In the genomic region with DNA sequence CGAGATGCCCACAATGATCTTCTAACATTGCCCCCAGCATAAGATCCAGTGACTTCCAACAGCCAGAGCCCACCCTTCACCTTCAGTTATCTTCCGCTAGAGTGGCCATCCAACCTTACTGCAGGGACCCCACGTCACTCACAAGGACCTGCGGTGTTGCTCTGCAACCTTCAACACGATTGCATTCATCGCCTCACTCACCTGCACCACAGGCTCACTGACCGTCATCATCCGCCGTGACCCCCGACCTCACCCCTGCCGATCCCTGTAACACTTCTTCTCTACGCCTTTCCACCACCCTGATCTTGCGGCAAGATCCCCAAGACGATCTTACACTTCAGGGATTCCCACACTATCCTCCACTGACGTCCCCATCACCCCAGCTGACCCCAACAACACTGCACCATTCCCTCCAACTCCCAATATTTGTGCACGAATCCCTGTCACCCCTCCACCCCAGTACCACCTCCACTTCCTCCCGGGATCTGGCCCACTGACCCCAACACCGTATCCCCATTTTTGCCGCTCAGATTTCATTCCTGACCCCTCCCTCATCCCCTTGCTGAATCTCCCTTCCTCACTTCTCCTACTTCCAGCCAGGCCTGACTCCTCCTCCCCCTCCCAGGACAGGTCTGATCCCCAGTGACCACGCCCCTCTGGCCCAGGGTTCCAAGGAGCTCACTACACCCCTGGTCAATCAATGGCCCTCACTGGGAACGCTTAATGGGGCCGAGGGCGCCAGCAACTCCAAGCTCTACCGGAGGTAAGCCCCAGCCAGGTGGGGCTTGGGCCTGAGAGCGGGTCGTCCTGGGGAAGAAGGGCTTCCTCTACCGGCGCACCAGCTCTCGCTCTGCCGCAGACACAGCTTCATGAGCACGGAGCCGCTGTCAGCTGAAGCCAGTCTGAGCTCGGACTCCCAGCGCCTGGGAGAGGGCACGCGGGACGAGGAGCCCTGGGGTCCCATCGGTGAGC, we compare ENCODE assay signal across 8 cellular contexts. TPM values are rescaled to one million over a fixed set of nuclear protein-coding genes. Genes with fewer than 3 reads are reported as not detected.
DNase-seq lines count a peak whose midpoint lies in the region; TF ChIP-seq lines count a peak whose summit lies in the region.
"Had no signal": no experiment of that assay in that cellular context is flagged by ENCODE, and none has a peak within 500 bp of the region (broad histone marks: within the 10 kb centered on the region; RNA-seq: fewer than 3 reads in every experiment).

No MANE protein-coding gene starts in this region.

- H3K4me3 ChIP-seq in Karpas-422 (ENCODE audit: low read length): peak overlapping the region; percentile 65
- H3K4me3 ChIP-seq in effector memory CD4-positive, alpha-beta T cell (ENCODE audit: insufficient read depth, low read depth, low read length, poor library complexity, severe bottlenecking): peak overlapping the region; percentile 11
- H3K4me3 ChIP-seq in neural progenitor cell: peak overlapping the region; percentile 53
- peak overlapping the region in 2 of 4 donors; percentile 32 to 40 for H3K4me3 ChIP-seq in esophagus muscularis mucosa

- peak overlapping the region; percentile 75 for H3K4me3 Mint-ChIP-seq in neural progenitor cell

- WGBS in esophagus muscularis mucosa: 17% methylated on average over 31 of the region's 38 CpGs

- peaks cover 43% of the 10 kb centered on the region for H3K27me3 Mint-ChIP-seq in neural progenitor cell (ENCODE audit: insufficient read depth, low read depth)

- H3K4me1 Mint-ChIP-seq in neural progenitor cell: peaks cover 10% of the 10 kb centered on the region

- H3F3A ChIP-seq in neural progenitor cell (ENCODE audit: low read depth): peaks cover 17% of the 10 kb centered on the region

- H3K36me3 Mint-ChIP-seq in neural progenitor cell: peaks cover 4% of the 10 kb centered on the region

- H3K9me2 ChIP-seq in Karpas-422 (replicated peaks; ENCODE audit: insufficient read depth, low read length): no peaks in the 10 kb centered on the region

- TF ChIP-seq CTCF in neural progenitor cell (IDR thresholded peaks at IDR 0.05) (no peak), esophagus muscularis mucosa (IDR thresholded peaks at IDR 0.05) (no peak)

- H3K9me3 ChIP-seq in Karpas-422 (ENCODE audit: low read length) (no peaks in the 10 kb centered on the region), neural progenitor cell (ENCODE audit: low read depth) (no peaks in the 10 kb centered on the region), esophagus muscularis mucosa (no peaks in the 10 kb centered on the region)
- no peaks in the 10 kb centered on the region for H3K9me3 ChIP-seq in effector memory CD4-positive, alpha-beta T cell (ENCODE audit: control insufficient read depth, low read length)

- TF ChIP-seq EP300 in esophagus muscularis mucosa (IDR thresholded peaks at IDR 0.05): no peak

- H3K4me2 ChIP-seq in Karpas-422 (ENCODE audit: low read depth, low read length, poor library complexity, severe bottlenecking) (peak overlapping the region; percentile 63), neural progenitor cell (peak overlapping the region; percentile 86)

- H2AFZ ChIP-seq in Karpas-422 (ENCODE audit: low read length) (no peak overlapping the region), neural progenitor cell (replicated peaks) (peak overlapping the region; percentile 44)

- H4K20me1 ChIP-seq in Karpas-422 (ENCODE audit: insufficient read depth, low read depth, low read length): no peaks in the 10 kb centered on the region
- peaks cover 10% of the 10 kb centered on the region for H4K20me1 ChIP-seq in neural progenitor cell (ENCODE audit: low read depth)

- TF ChIP-seq POLR2A in esophagus muscularis mucosa (IDR thresholded peaks at IDR 0.05; ENCODE audit: low read depth): no peak

- H3K4me1 ChIP-seq in Karpas-422 (ENCODE audit: low read length) (peaks cover 12% of the 10 kb centered on the region), neural progenitor cell (peaks cover 8% of the 10 kb centered on the region), esophagus muscularis mucosa (peaks cover 5 to 25% (median 18%) of the 10 kb centered on the region in 4 donors)
- peaks cover 17% of the 10 kb centered on the region for H3K4me1 ChIP-seq in effector memory CD4-positive, alpha-beta T cell (ENCODE audit: control insufficient read depth, insufficient read depth, low read length, poor library complexity, severe bottlenecking)

- H3K27ac ChIP-seq in Karpas-422 (ENCODE audit: low read length): no peak overlapping the region
- H3K27ac ChIP-seq in effector memory CD4-positive, alpha-beta T cell (ENCODE audit: insufficient read depth, low read length, poor library complexity, severe bottlenecking): no peak overlapping the region
- H3K27ac ChIP-seq in neural progenitor cell: no peak overlapping the region
- no peak overlapping the region for H3K27ac ChIP-seq in esophagus muscularis mucosa (replicated peaks in 1 of 4)

- peak; percentile 86 for DNase-seq in ELF-1 (ENCODE audit: low read depth, low spot score)
- DNase-seq in Karpas-422: no peak
- no peak for DNase-seq in effector memory CD4-positive, alpha-beta T cell
- DNase-seq in neural progenitor cell (ENCODE audit: low spot score): peak; percentile 92
- no peak for DNase-seq in DMS153 (lab: John Stamatoyannopoulos, UW)
- no peak for DNase-seq in esophagus muscularis mucosa (ENCODE audit: extremely low spot score)
- no peak for DNase-seq in H4 (ENCODE audit: low spot score)

- H3K27ac Mint-ChIP-seq in neural progenitor cell: no peak overlapping the region

- no peaks in the 10 kb centered on the region for H3K27me3 ChIP-seq in Karpas-422 (ENCODE audit: low read length)
- peaks cover 15% of the 10 kb centered on the region for H3K27me3 ChIP-seq in effector memory CD4-positive, alpha-beta T cell (replicated peaks; ENCODE audit: control insufficient read depth, insufficient read depth, low read length, poor library complexity, severe bottlenecking)
- peaks cover 61% of the 10 kb centered on the region for H3K27me3 ChIP-seq in neural progenitor cell
- peaks cover 9 to 69% (median 39%) of the 10 kb centered on the region in 4 donors for H3K27me3 ChIP-seq in esophagus muscularis mucosa

- no peaks in the 10 kb centered on the region for H3K9me3 Mint-ChIP-seq in neural progenitor cell

- H3K36me3 ChIP-seq in Karpas-422 (ENCODE audit: insufficient read depth, low read length) (no peaks in the 10 kb centered on the region), neural progenitor cell (no peaks in the 10 kb centered on the region), esophagus muscularis mucosa (peaks cover 16 to 22% (median 20%) of the 10 kb centered on the region in 4 donors)
- peaks cover 17% of the 10 kb centered on the region for H3K36me3 ChIP-seq in effector memory CD4-positive, alpha-beta T cell (ENCODE audit: control insufficient read depth, insufficient read depth, low read length)

- H3K9ac ChIP-seq in Karpas-422 (ENCODE audit: low read length) (peak overlapping the region; percentile 63), neural progenitor cell (no peak overlapping the region)

- no peaks in the 10 kb centered on the region for H3K79me2 ChIP-seq in Karpas-422 (ENCODE audit: low read length)
- no peaks in the 10 kb centered on the region for H3K79me2 ChIP-seq in neural progenitor cell (ENCODE audit: low read depth)

- intact Hi-C loops in esophagus muscularis mucosa (cut with DNase I): no loop called here

RNA-seq across cellular contexts. Expression of a gene that starts 7.6 kb away (rescaled TPM):
- 1.5 and 2.3 TPM in 2 replicates for total RNA-seq in Karpas-422 (2014; rRNA removed; shearing (Covaris generic); ENCODE audit: low replicate concordance)
- 0.09 and 0.58 TPM in 2 replicates for total RNA-seq in neural progenitor cell (ENCODE audit: low replicate concordance)
- 1 to 10 TPM in 3 of 4 donors, under 1 TPM in 1; 0.42 to 2.8 (median 1.7) TPM for total RNA-seq in esophagus muscularis mucosa
- total RNA-seq in H4 (2014; rRNA removed; shearing (Covaris generic)): not detected in 2 replicates

RNA-seq across cellular contexts. Expression of a gene that starts 8.6 kb away (rescaled TPM):
- 78.7 and 163 TPM in 2 replicates for total RNA-seq in Karpas-422 (2014; rRNA removed; shearing (Covaris generic); ENCODE audit: low replicate concordance)
- total RNA-seq in neural progenitor cell (ENCODE audit: low replicate concordance) (61.2 and 146 TPM in 2 replicates), esophagus muscularis mucosa (10 to 100 TPM; 41.1 to 69.0 (median 56.8) TPM)
- total RNA-seq in H4 (2014; rRNA removed; shearing (Covaris generic)): 90.3 and 108 TPM in 2 replicates

RNA-seq across cellular contexts. Expression of a gene that starts 29.1 kb away (rescaled TPM):
- 194 and 327 TPM in 2 replicates for total RNA-seq in Karpas-422 (2014; rRNA removed; shearing (Covaris generic); ENCODE audit: low replicate concordance)
- total RNA-seq in neural progenitor cell (ENCODE audit: low replicate concordance) (28.2 and 98.6 TPM in 2 replicates), esophagus muscularis mucosa (100 to 1,000 TPM; 169 to 313 (median 260) TPM)
- 97.6 and 134 TPM in 2 replicates for total RNA-seq in H4 (2014; rRNA removed; shearing (Covaris generic))

RNA-seq across cellular contexts. Expression of a gene that starts 47.6 kb away (rescaled TPM):
- total RNA-seq in Karpas-422 (2014; rRNA removed; shearing (Covaris generic); ENCODE audit: low replicate concordance): 0.40 and 1.2 TPM in 2 replicates
- 18.1 and 68.1 TPM in 2 replicates for total RNA-seq in neural progenitor cell (ENCODE audit: low replicate concordance)
- 1 to 10 TPM in 2 of 4 donors, under 1 TPM in 2; 0.42 to 2.0 (median 1.2) TPM for total RNA-seq in esophagus muscularis mucosa
- 3.4 and 6.5 TPM in 2 replicates for total RNA-seq in H4 (2014; rRNA removed; shearing (Covaris generic))

RNA-seq across cellular contexts. Expression of a gene that starts 48.1 kb away (rescaled TPM):
- 0.14 and 0.19 TPM in 2 replicates for total RNA-seq in Karpas-422 (2014; rRNA removed; shearing (Covaris generic); ENCODE audit: low replicate concordance)
- total RNA-seq in neural progenitor cell (ENCODE audit: low replicate concordance) (not detected in 2 replicates), esophagus muscularis mucosa (1 to 10 TPM in 1 of 4 donors, under 1 TPM in 2, not detected in 1; 0.11 to 2.0 (median 0.19) TPM)
- not detected in 2 replicates for total RNA-seq in H4 (2014; rRNA removed; shearing (Covaris generic))
- total RNA-seq: bronchial epithelial cell had no signal

Comparison
In these comparisons a context has a peak if more than half of its experiments do, and no peak if none do; other contexts are left out.
1. DNase-seq: peak in ELF-1 (single experiment) and neural progenitor cell (single experiment); none in Karpas-422 (single experiment), effector memory CD4-positive, alpha-beta T cell (0 of 3), DMS153 (single experiment), esophagus muscularis mucosa (single experiment) and H4 (single experiment).